ENCODE assay signal across 23 cellular contexts in genomic region chr15:71612066-71612715, GRCh38.
DNase-seq lines count a peak whose midpoint lies in the region; ATAC-seq and TF ChIP-seq lines count a peak whose summit lies in the region.
"Had no signal": no experiment of that assay in that cellular context is flagged by ENCODE, and none has a peak within 500 bp of the region (broad histone marks: within the 10 kb centered on the region; RNA-seq: fewer than 3 reads in every experiment).

No MANE protein-coding gene starts in this region.

- no peaks in the 10 kb centered on the region for H3K9me3 Mint-ChIP-seq in endodermal cell
- no peaks in the 10 kb centered on the region for H3K9me3 Mint-ChIP-seq in endothelial cell (ENCODE audit: unreplicated experiment)
- no peaks in the 10 kb centered on the region for H3K9me3 Mint-ChIP-seq in activated CD8-positive, alpha-beta T cell treated with anti-CD3 and anti-CD28 coated beads for 36 hours
- H3K9me3 Mint-ChIP-seq: activated naive CD4-positive, alpha-beta T cell treated with anti-CD3 and anti-CD28 coated beads, Interleukin-2, amount 50 U/mL, for 72 hours; naive thymus-derived CD4-positive, alpha-beta T cell had no signal

- no peaks in the 10 kb centered on the region for H3K4me1 ChIP-seq in endodermal cell (ENCODE audit: control insufficient read depth, insufficient read depth, low read length)
- peaks cover 6 to 32% (median 13%) of the 10 kb centered on the region in 4 donors for H3K4me1 ChIP-seq in upper lobe of left lung
- H3K4me1 ChIP-seq: parathyroid adenoma, thyroid gland had no signal

- H3K9ac ChIP-seq in endodermal cell (ENCODE audit: extremely low read depth, low read length, poor library complexity, severe bottlenecking): no peak overlapping the region
- H3K9ac ChIP-seq: KMS-11, parathyroid adenoma had no signal

- WGBS in endodermal cell (ENCODE audit: insufficient coverage in 1 of 2, insufficient read length in 1 of 2), 2 experiments: 58 to 88% methylated on average over 3 of the region's 3 CpGs
- WGBS in upper lobe of left lung, 2 donors: 63 to 80% methylated on average over 3 of the region's 3 CpGs

- CTCF ChIA-PET in activated CD8-positive, alpha-beta T cell treated with anti-CD3 and anti-CD28 coated beads for 36 hours (lab: Charles Lee): no interaction called here

- H3K27ac Mint-ChIP-seq in endodermal cell (peak overlapping the region; percentile 75), endothelial cell (ENCODE audit: unreplicated experiment) (no peak overlapping the region)
- no peak overlapping the region for H3K27ac Mint-ChIP-seq in activated CD8-positive, alpha-beta T cell treated with anti-CD3 and anti-CD28 coated beads for 36 hours
- H3K27ac Mint-ChIP-seq: activated naive CD4-positive, alpha-beta T cell treated with anti-CD3 and anti-CD28 coated beads, Interleukin-2, amount 50 U/mL, for 72 hours; naive thymus-derived CD4-positive, alpha-beta T cell had no signal

- no peak for TF ChIP-seq POLR2A in upper lobe of left lung (IDR thresholded peaks at IDR 0.05)

- ATAC-seq in upper lobe of left lung (ENCODE audit: low FRiP score in 2 of 2) (no peak), HG02798 (IDR thresholded peaks at IDR 0.05; ENCODE audit: poor library complexity, unreplicated experiment) (no peak)
- no peak for ATAC-seq in activated CD8-positive, alpha-beta T cell treated with anti-CD3 and anti-CD28 coated beads for 36 hours
- ATAC-seq: activated naive CD4-positive, alpha-beta T cell treated with anti-CD3 and anti-CD28 coated beads, Interleukin-2, amount 50 U/mL, for 72 hours; naive thymus-derived CD4-positive, alpha-beta T cell had no signal

- POLR2A ChIA-PET in activated CD8-positive, alpha-beta T cell treated with anti-CD3 and anti-CD28 coated beads for 36 hours (lab: Charles Lee): interaction anchor here (0.6 kb wide), 1 partner anchor 18 kb away, joined by 3 read pairs; no protein-coding TSS in a partner anchor

- H3K4me3 ChIP-seq in endodermal cell (ENCODE audit: low read length) (no peak overlapping the region), upper lobe of left lung (no peak overlapping the region)
- H3K4me3 ChIP-seq: thyroid gland had no signal

- no peak for TF ChIP-seq EP300 in upper lobe of left lung (IDR thresholded peaks at IDR 0.05)

- H3K36me3 ChIP-seq in endodermal cell (ENCODE audit: control insufficient read depth, insufficient read depth, low read length): no peaks in the 10 kb centered on the region
- H3K36me3 ChIP-seq in upper lobe of left lung: no peaks in the 10 kb centered on the region
- H3K36me3 ChIP-seq: thyroid gland had no signal

- intact Hi-C loops in activated CD8-positive, alpha-beta T cell treated with anti-CD3 and anti-CD28 coated beads for 36 hours (cut with micrococcal nuclease): no loop called here

- H3K36me3 Mint-ChIP-seq in endodermal cell (ENCODE audit: low read depth) (no peaks in the 10 kb centered on the region), endothelial cell (ENCODE audit: low read depth, unreplicated experiment) (no peaks in the 10 kb centered on the region)
- no peaks in the 10 kb centered on the region for H3K36me3 Mint-ChIP-seq in activated CD8-positive, alpha-beta T cell treated with anti-CD3 and anti-CD28 coated beads for 36 hours (ENCODE audit: low read depth)
- H3K36me3 Mint-ChIP-seq: activated naive CD4-positive, alpha-beta T cell treated with anti-CD3 and anti-CD28 coated beads, Interleukin-2, amount 50 U/mL, for 72 hours; naive thymus-derived CD4-positive, alpha-beta T cell had no signal

- H3K9me3 ChIP-seq in endodermal cell (ENCODE audit: control insufficient read depth, low read length) (no peaks in the 10 kb centered on the region), upper lobe of left lung (no peaks in the 10 kb centered on the region)
- H3K9me3 ChIP-seq: thyroid gland had no signal

- H3K4me3 Mint-ChIP-seq in endodermal cell (no peak overlapping the region), endothelial cell (ENCODE audit: unreplicated experiment) (no peak overlapping the region)
- H3K4me3 Mint-ChIP-seq in activated CD8-positive, alpha-beta T cell treated with anti-CD3 and anti-CD28 coated beads for 36 hours: no peak overlapping the region
- H3K4me3 Mint-ChIP-seq: naive thymus-derived CD4-positive, alpha-beta T cell had no signal

- H3K27ac ChIP-seq in endodermal cell (ENCODE audit: low read depth, low read length) (peak overlapping the region; percentile 1), upper lobe of left lung (peak overlapping the region in 3 of 4 donors; percentile 5 to 33 (median 10))
- H3K27ac ChIP-seq: KMS-11, parathyroid adenoma, RWPE1, thyroid gland had no signal

- peaks cover 37% of the 10 kb centered on the region for H3K4me1 Mint-ChIP-seq in endodermal cell
- peaks cover 26% of the 10 kb centered on the region for H3K4me1 Mint-ChIP-seq in endothelial cell (ENCODE audit: unreplicated experiment)
- no peaks in the 10 kb centered on the region for H3K4me1 Mint-ChIP-seq in activated CD8-positive, alpha-beta T cell treated with anti-CD3 and anti-CD28 coated beads for 36 hours (ENCODE audit: low read depth)
- H3K4me1 Mint-ChIP-seq: naive thymus-derived CD4-positive, alpha-beta T cell had no signal

- DNase-seq in NCI-H774 (lab: John Stamatoyannopoulos, UW) (peak; percentile 58), endodermal cell (no peak), myocyte (ENCODE audit: low read depth) (peak; percentile 59), upper lobe of left lung (no peak), endothelial cell (ENCODE audit: low spot score) (no peak)
- DNase-seq in activated CD8-positive, alpha-beta T cell treated with anti-CD3 and anti-CD28 coated beads for 36 hours: no peak
- DNase-seq: activated CD4-positive, alpha-beta T cell treated with anti-CD3 and anti-CD28 coated beads for 4 hours; AML-193; DND-41; foreskin fibroblast; mesenchymal stem cell; naive thymus-derived CD4-positive, alpha-beta T cell; NCI-H1048; NCI-H2081; NCI-H524; stimulated activated CD4-positive, alpha-beta T cell treated with anti-CD3 and anti-CD28 coated beads, Interleukin-2, amount 100 ng/mL, for 24 hours; stimulated activated naive CD4-positive, alpha-beta T cell; thyroid gland had no signal

- no peaks in the 10 kb centered on the region for H3K27me3 ChIP-seq in endodermal cell (ENCODE audit: control insufficient read depth, insufficient read depth, low read length, poor library complexity, severe bottlenecking)
- no peaks in the 10 kb centered on the region for H3K27me3 ChIP-seq in upper lobe of left lung
- H3K27me3 ChIP-seq: thyroid gland had no signal

- no peaks in the 10 kb centered on the region for H3K27me3 Mint-ChIP-seq in endodermal cell (ENCODE audit: insufficient read depth)
- H3K27me3 Mint-ChIP-seq in endothelial cell (ENCODE audit: unreplicated experiment): no peaks in the 10 kb centered on the region
- H3K27me3 Mint-ChIP-seq in activated CD8-positive, alpha-beta T cell treated with anti-CD3 and anti-CD28 coated beads for 36 hours: peaks cover 7% of the 10 kb centered on the region

- no peak for TF ChIP-seq CTCF in endodermal cell (conservative IDR thresholded peaks at IDR 0.05)
- TF ChIP-seq CTCF in upper lobe of left lung (IDR thresholded peaks at IDR 0.05): no peak
- TF ChIP-seq CTCF in endothelial cell (IDR thresholded peaks at IDR 0.05; ENCODE audit: unreplicated experiment): no peak
- TF ChIP-seq CTCF in activated CD8-positive, alpha-beta T cell treated with anti-CD3 and anti-CD28 coated beads for 36 hours (IDR thresholded peaks at IDR 0.05): no peak

Comparison
In these comparisons a context has a peak if more than half of its experiments do, and no peak if none do; other contexts are left out.
1. DNase-seq: peak in NCI-H774 (single experiment) and myocyte (single experiment); none in endodermal cell (single experiment), upper lobe of left lung (0 of 2), endothelial cell (single experiment) and activated CD8-positive, alpha-beta T cell treated with anti-CD3 and anti-CD28 coated beads for 36 hours (single experiment).